ENCODE assay signal across 25 cellular contexts in genomic region chr11:2113776-2114175, GRCh38. TPM values are rescaled to one million over a fixed set of nuclear protein-coding genes. Genes with fewer than 3 reads are reported as not detected.
DNase-seq lines count a peak whose midpoint lies in the region; ATAC-seq and TF ChIP-seq lines count a peak whose summit lies in the region.
"Had no signal": no experiment of that assay in that cellular context is flagged by ENCODE, and none has a peak within 500 bp of the region (broad histone marks: within the 10 kb centered on the region; RNA-seq: fewer than 3 reads in every experiment).

No MANE protein-coding gene starts in this region.

- H3K27ac ChIP-seq in lower lobe of right lung (no peak overlapping the region), osteoblast (ENCODE audit: low read depth, low read length) (no peak overlapping the region)
- H3K27ac ChIP-seq: 22Rv1; A549; BLaER1 treated with 17β-estradiol and CSF1 and Interleukin-3, amounts not matched to agents 10 nM and 100 nM; C4-2B had no signal

- H2AFZ ChIP-seq in osteoblast (ENCODE audit: low read length): no peak overlapping the region

- peaks cover 9% of the 10 kb centered on the region for H3K4me1 Mint-ChIP-seq in chondrocyte (ENCODE audit: low read depth)

- H3K36me3 Mint-ChIP-seq in chondrocyte (ENCODE audit: low read depth): peaks cover 7% of the 10 kb centered on the region
- H3K36me3 Mint-ChIP-seq: CD8-positive, alpha-beta T cell had no signal

- H3K4me1 ChIP-seq in lower lobe of right lung (no peaks in the 10 kb centered on the region), osteoblast (ENCODE audit: insufficient read depth, low read length) (no peaks in the 10 kb centered on the region)
- H3K4me1 ChIP-seq: A549, Caco-2 had no signal

- H3K4me2 ChIP-seq in osteoblast (ENCODE audit: insufficient read depth, low read length): no peak overlapping the region
- H3K4me2 ChIP-seq: A549; BLaER1 treated with 17β-estradiol and CSF1 and Interleukin-3, amounts not matched to agents 10 nM and 100 nM had no signal

- H3K27ac Mint-ChIP-seq in chondrocyte (ENCODE audit: unreplicated experiment): no peak overlapping the region
- H3K27ac Mint-ChIP-seq: B cell; CD4-positive, alpha-beta T cell; CD8-positive, alpha-beta T cell had no signal

- no peaks in the 10 kb centered on the region for H3K79me2 ChIP-seq in osteoblast (ENCODE audit: insufficient read depth, low read length)

- H4K20me1 ChIP-seq in osteoblast (ENCODE audit: insufficient read depth, low read length): no peaks in the 10 kb centered on the region
- H4K20me1 ChIP-seq: BLaER1 treated with 17β-estradiol and CSF1 and Interleukin-3, amounts not matched to agents 10 nM and 100 nM had no signal

- intact Hi-C loops in Right ventricle myocardium inferior (cut with DNase I): no loop called here
- intact Hi-C loops in left cardiac atrium (cut with DNase I): no loop called here
- intact Hi-C loops in lower lobe of right lung (cut with DNase I): no loop called here

- H3K9me3 Mint-ChIP-seq in chondrocyte (ENCODE audit: low read depth): peaks cover 14% of the 10 kb centered on the region
- H3K9me3 Mint-ChIP-seq: CD4-positive, alpha-beta T cell had no signal

- H3K27me3 Mint-ChIP-seq in chondrocyte (ENCODE audit: low read depth): peaks cover 2% of the 10 kb centered on the region

- no peak overlapping the region for H3K4me3 Mint-ChIP-seq in chondrocyte (ENCODE audit: unreplicated experiment)
- H3K4me3 Mint-ChIP-seq: B cell; CD4-positive, alpha-beta T cell; CD8-positive, alpha-beta T cell had no signal

- H3K36me3 ChIP-seq in lower lobe of right lung (no peaks in the 10 kb centered on the region), osteoblast (ENCODE audit: insufficient read depth, low read length) (no peaks in the 10 kb centered on the region)
- H3K36me3 ChIP-seq: BLaER1 treated with 17β-estradiol and CSF1 and Interleukin-3, amounts not matched to agents 10 nM and 100 nM had no signal

- no peak for TF ChIP-seq CTCF in chondrocyte (IDR thresholded peaks at IDR 0.05)
- TF ChIP-seq CTCF in lower lobe of right lung (IDR thresholded peaks at IDR 0.05): no peak
- no peak for TF ChIP-seq CTCF in osteoblast (IDR thresholded peaks at IDR 0.05; ENCODE audit: extremely low read depth, low read depth, low read length)

- ATAC-seq in Right ventricle myocardium inferior (no peak), left cardiac atrium (no peak), lower lobe of right lung (no peak)
- ATAC-seq: A549; CD8-positive, alpha-beta T cell; GM12878 had no signal

- peaks cover 5% of the 10 kb centered on the region for H3K27me3 ChIP-seq in lower lobe of right lung (ENCODE audit: low read depth)
- peaks cover 19% of the 10 kb centered on the region for H3K27me3 ChIP-seq in osteoblast (ENCODE audit: insufficient read depth, low read length)

- DNase-seq in Right ventricle myocardium inferior (ENCODE audit: missing footprints): peak; percentile 55
- no peak for DNase-seq in left cardiac atrium
- DNase-seq in chondrocyte (ENCODE audit: low spot score): peak; percentile 44
- DNase-seq in lower lobe of right lung: peak; percentile 33
- no peak for DNase-seq in osteoblast (ENCODE audit: insufficient read length, low spot score, missing footprints)
- DNase-seq: AML-193; Caco-2; Calu3; CD4-positive, alpha-beta T cell; DMS153; DMS53; DMS79; DND-41; EL; GDM1 had no signal

- H3K4me3 ChIP-seq in lower lobe of right lung: no peak overlapping the region
- no peak overlapping the region for H3K4me3 ChIP-seq in osteoblast (ENCODE audit: insufficient read depth, low read length)
- H3K4me3 ChIP-seq: A549; BLaER1 treated with 17β-estradiol and CSF1 and Interleukin-3, amounts not matched to agents 10 nM and 100 nM; GM12878 had no signal

- H3K9me3 ChIP-seq in lower lobe of right lung (peaks cover 5% of the 10 kb centered on the region), osteoblast (ENCODE audit: low read depth, low read length) (no peaks in the 10 kb centered on the region)

RNA-seq across cellular contexts. Expression of gene IGF2, which starts 25.4 kb away (rescaled TPM):
- total RNA-seq in Right ventricle myocardium inferior (80.9 TPM), left cardiac atrium (100 to 1,000 TPM in 1 of 2 donors, 10 to 100 TPM in 1; 94.3 to 114 TPM), chondrocyte (107 to 716 TPM (median 110 TPM) in 3 replicates), lower lobe of right lung (33.9 TPM), osteoblast (53.9 and 68.8 TPM in 2 replicates)
- total RNA-seq: B cell; CD4-positive, alpha-beta T cell; CD8-positive, alpha-beta T cell; G401 had no signal

RNA-seq across cellular contexts. Expression of gene INS, which starts 47.2 kb away (rescaled TPM):
- not detected for total RNA-seq in Right ventricle myocardium inferior
- not detected for total RNA-seq in left cardiac atrium
- not detected in 3 replicates for total RNA-seq in chondrocyte
- not detected for total RNA-seq in lower lobe of right lung
- total RNA-seq in osteoblast: not detected in 2 replicates
- total RNA-seq: A172; B cell; Caco-2; Calu3; CD4-positive, alpha-beta T cell; CD8-positive, alpha-beta T cell; Daoy; G401; GM12878 had no signal

RNA-seq across cellular contexts. Expression of gene TH, which starts 57.8 kb away (rescaled TPM):
- total RNA-seq in Right ventricle myocardium inferior (not detected), left cardiac atrium (not detected), chondrocyte (not detected in 3 replicates), lower lobe of right lung (not detected), osteoblast (under 0.01 TPM in 1 of 2 replicates, not detected in the other)
- total RNA-seq: B cell; Caco-2; Calu3; CD4-positive, alpha-beta T cell; CD8-positive, alpha-beta T cell; Daoy; G401; GM12878 had no signal

Comparison
In these comparisons a context has a peak if more than half of its experiments do, and no peak if none do; other contexts are left out.
1. DNase-seq: peak in Right ventricle myocardium inferior (single experiment), chondrocyte (single experiment) and lower lobe of right lung (single experiment); none in left cardiac atrium (single experiment) and osteoblast (single experiment).